Comparison of ENCODE assay signal across 22 cellular contexts in genomic region chr7:68399991-68400590, GRCh38.
DNase-seq lines count a peak whose midpoint lies in the region; ATAC-seq, FAIRE-seq and TF ChIP-seq lines count a peak whose summit lies in the region.
"Had no signal": no experiment of that assay in that cellular context is flagged by ENCODE, and none has a peak within 500 bp of the region (broad histone marks: within the 10 kb centered on the region; RNA-seq: fewer than 3 reads in every experiment).

No MANE protein-coding gene starts in this region.

- H4K20me1 ChIP-seq in MM.1S (ENCODE audit: insufficient read depth, low read length): no peaks in the 10 kb centered on the region
- no peaks in the 10 kb centered on the region for H4K20me1 ChIP-seq in astrocyte (ENCODE audit: insufficient read depth, low read length)
- H4K20me1 ChIP-seq: BLaER1 treated with 17β-estradiol and CSF1 and Interleukin-3, amounts not matched to agents 10 nM and 100 nM had no signal

- no peaks in the 10 kb centered on the region for H3F3A ChIP-seq in MM.1S (ENCODE audit: insufficient read depth, low read length)

- H3K36me3 ChIP-seq in MM.1S (replicated peaks; ENCODE audit: insufficient read depth, low read length) (no peaks in the 10 kb centered on the region), astrocyte (ENCODE audit: insufficient read depth, low read length) (no peaks in the 10 kb centered on the region), esophagus muscularis mucosa (no peaks in the 10 kb centered on the region), psoas muscle (ENCODE audit: insufficient read depth in 1 of 2, low read depth in 1 of 2) (no peaks in the 10 kb centered on the region)
- H3K36me3 ChIP-seq: BLaER1 treated with 17β-estradiol and CSF1 and Interleukin-3, amounts not matched to agents 10 nM and 100 nM had no signal

- H3K79me2 ChIP-seq in MM.1S (ENCODE audit: low read length): no peaks in the 10 kb centered on the region
- no peaks in the 10 kb centered on the region for H3K79me2 ChIP-seq in astrocyte (ENCODE audit: insufficient read depth, low read length)

- H3K36me3 Mint-ChIP-seq in astrocyte (ENCODE audit: low read depth, unreplicated experiment) (no peaks in the 10 kb centered on the region), Calu3 (ENCODE audit: insufficient read depth, unreplicated experiment) (no peaks in the 10 kb centered on the region)
- H3K36me3 Mint-ChIP-seq: CD4-positive, alpha-beta memory T cell; CD8-positive, alpha-beta memory T cell had no signal

- no peak for ATAC-seq in psoas muscle

- DNase-seq in MM.1S: no peak
- peak; percentile 3 for DNase-seq in astrocyte (ENCODE audit: low read depth)
- DNase-seq in esophagus muscularis mucosa (ENCODE audit: extremely low spot score): peak; percentile 86
- DNase-seq in psoas muscle: no peak
- no peak for DNase-seq in Calu3
- DNase-seq in mesenteric fat pad (ENCODE audit: low spot score): no peak
- DNase-seq: 8988T; ACHN; AML-193; CD4-positive, alpha-beta memory T cell; CD8-positive, alpha-beta memory T cell; COR-L47; DMS79 treated with DMSO at 0.1 percent for 48 hours; GF-D8 had no signal

- H3K4me3 Mint-ChIP-seq in astrocyte (ENCODE audit: unreplicated experiment) (no peak overlapping the region), Calu3 (ENCODE audit: low read depth, unreplicated experiment) (no peak overlapping the region)
- H3K4me3 Mint-ChIP-seq: B cell; CD4-positive, alpha-beta memory T cell; CD8-positive, alpha-beta memory T cell had no signal

- H3K27ac Mint-ChIP-seq in astrocyte (ENCODE audit: unreplicated experiment): no peak overlapping the region
- H3K27ac Mint-ChIP-seq in Calu3 (ENCODE audit: unreplicated experiment): no peak overlapping the region
- H3K27ac Mint-ChIP-seq: B cell; CD8-positive, alpha-beta memory T cell had no signal

- H3K27me3 ChIP-seq in MM.1S (replicated peaks; ENCODE audit: insufficient read depth, low read length) (no peaks in the 10 kb centered on the region), astrocyte (ENCODE audit: insufficient read depth, low read length) (no peaks in the 10 kb centered on the region), esophagus muscularis mucosa (no peaks in the 10 kb centered on the region), psoas muscle (ENCODE audit: insufficient read depth in 3 of 3, low read length in 2 of 3) (no peaks in the 10 kb centered on the region)
- H3K27me3 ChIP-seq: BLaER1 treated with 17β-estradiol and CSF1 and Interleukin-3, amounts not matched to agents 10 nM and 100 nM had no signal

- H3K4me1 ChIP-seq in MM.1S (ENCODE audit: low read length) (peaks cover 27% of the 10 kb centered on the region), astrocyte (ENCODE audit: insufficient read depth, low read length) (no peaks in the 10 kb centered on the region), esophagus muscularis mucosa (no peaks in the 10 kb centered on the region), psoas muscle (no peaks in the 10 kb centered on the region)

- CTCF ChIA-PET in Calu3 (lab: Charles Lee): no interaction called here

- TF ChIP-seq CTCF in MM.1S (IDR thresholded peaks at IDR 0.05; ENCODE audit: low read length) (no peak), astrocyte (IDR thresholded peaks at IDR 0.05; ENCODE audit: insufficient read depth, low read depth, low read length) (no peak), esophagus muscularis mucosa (IDR thresholded peaks at IDR 0.05) (no peak), psoas muscle (IDR thresholded peaks at IDR 0.05) (no peak), Calu3 (IDR thresholded peaks at IDR 0.05; ENCODE audit: unreplicated experiment) (no peak)

- H3K27ac ChIP-seq in MM.1S (ENCODE audit: low read length): peak overlapping the region; percentile 11; the same call in 1 of the 2 replicates
- no peak overlapping the region for H3K27ac ChIP-seq in astrocyte (ENCODE audit: low read depth, low read length)
- H3K27ac ChIP-seq in esophagus muscularis mucosa (replicated peaks in 1 of 4): no peak overlapping the region
- no peak overlapping the region for H3K27ac ChIP-seq in psoas muscle
- H3K27ac ChIP-seq: BLaER1 treated with 17β-estradiol and CSF1 and Interleukin-3, amounts not matched to agents 10 nM and 100 nM; C4-2B had no signal

- no peak overlapping the region for H2AFZ ChIP-seq in MM.1S (ENCODE audit: low read length)
- H2AFZ ChIP-seq in astrocyte (ENCODE audit: low read depth, low read length): no peak overlapping the region

- H3K9me2 ChIP-seq in MM.1S (replicated peaks; ENCODE audit: insufficient read depth, low read length): no peaks in the 10 kb centered on the region

- H3K4me1 Mint-ChIP-seq in astrocyte (ENCODE audit: low read depth, unreplicated experiment): no peaks in the 10 kb centered on the region
- no peaks in the 10 kb centered on the region for H3K4me1 Mint-ChIP-seq in Calu3 (ENCODE audit: low read depth, unreplicated experiment)
- H3K4me1 Mint-ChIP-seq: B cell; CD4-positive, alpha-beta memory T cell; CD8-positive, alpha-beta memory T cell had no signal

- H3K9me3 ChIP-seq in MM.1S (replicated peaks; ENCODE audit: insufficient read depth, low read length) (no peaks in the 10 kb centered on the region), astrocyte (ENCODE audit: insufficient read depth, low read depth, low read length) (no peaks in the 10 kb centered on the region), esophagus muscularis mucosa (no peaks in the 10 kb centered on the region), psoas muscle (no peaks in the 10 kb centered on the region)

- FAIRE-seq in astrocyte (lab: Jason Lieb, UNC): no peak
- FAIRE-seq: A204.1, D721Med, G401.6, GM12891, GM19239 had no signal

- no peak for TF ChIP-seq POLR2A in esophagus muscularis mucosa (IDR thresholded peaks at IDR 0.05; ENCODE audit: low read depth)

- H3K4me3 ChIP-seq in MM.1S (ENCODE audit: low read length) (no peak overlapping the region), astrocyte (ENCODE audit: insufficient read depth, low read depth, low read length) (no peak overlapping the region), esophagus muscularis mucosa (no peak overlapping the region), psoas muscle (no peak overlapping the region)
- H3K4me3 ChIP-seq: BLaER1 treated with 17β-estradiol and CSF1 and Interleukin-3, amounts not matched to agents 10 nM and 100 nM had no signal

- WGBS in esophagus muscularis mucosa: 83% methylated on average over 6 of the region's 6 CpGs
- 67 to 75% (median 68%) methylated on average over 6 of the region's 6 CpGs for WGBS in psoas muscle, 3 donors

- H3K4me2 ChIP-seq in MM.1S (ENCODE audit: low read depth, low read length) (no peak overlapping the region), astrocyte (ENCODE audit: low read length) (no peak overlapping the region)
- H3K4me2 ChIP-seq: BLaER1 treated with 17β-estradiol and CSF1 and Interleukin-3, amounts not matched to agents 10 nM and 100 nM had no signal

- H3K27me3 Mint-ChIP-seq in astrocyte (ENCODE audit: low read depth, unreplicated experiment): no peaks in the 10 kb centered on the region
- no peaks in the 10 kb centered on the region for H3K27me3 Mint-ChIP-seq in Calu3 (ENCODE audit: unreplicated experiment)
- H3K27me3 Mint-ChIP-seq: B cell; CD4-positive, alpha-beta memory T cell; CD8-positive, alpha-beta memory T cell had no signal

- no TSS peak for BruUV-seq in Calu3 (replicated peaks; lab: Mats Ljungman, UMichigan)

- intact Hi-C loops in esophagus muscularis mucosa (cut with DNase I): no loop called here
- intact Hi-C loops in psoas muscle (cut with DNase I): no loop called here
- intact Hi-C loops in Calu3 (cut with micrococcal nuclease; ENCODE audit: unreplicated experiment): no loop called here

- no peak for TF ChIP-seq EP300 in esophagus muscularis mucosa (IDR thresholded peaks at IDR 0.05)

- H3K9ac ChIP-seq in MM.1S (ENCODE audit: low read length) (no peak overlapping the region), astrocyte (ENCODE audit: low read length) (no peak overlapping the region)
- H3K9ac ChIP-seq: BLaER1 treated with 17β-estradiol and CSF1 and Interleukin-3, amounts not matched to agents 10 nM and 100 nM had no signal

- H3K9me3 Mint-ChIP-seq in astrocyte (ENCODE audit: unreplicated experiment) (peaks cover 5% of the 10 kb centered on the region), Calu3 (ENCODE audit: low read depth, unreplicated experiment) (peaks cover 7% of the 10 kb centered on the region)

Comparison
In these comparisons a context has a peak if more than half of its experiments do, and no peak if none do; other contexts are left out.
1. DNase-seq: peak in astrocyte (single experiment) and esophagus muscularis mucosa (single experiment); none in MM.1S (single experiment), psoas muscle (0 of 2), Calu3 (single experiment) and mesenteric fat pad (single experiment).